Comparison of ENCODE assay signal across 8 cellular contexts in genomic region chr11:67277231-67277961, GRCh38. TPM values are rescaled to one million over a fixed set of nuclear protein-coding genes. Genes with fewer than 3 reads are reported as not detected.
A peak's percentile ranks its signal among the peaks of the same experiment; 100 is the strongest.
DNase-seq lines count a peak whose midpoint lies in the region; ATAC-seq lines count a peak whose summit lies in the region.

No MANE protein-coding gene starts in this region.

- peak overlapping the region; percentile 26 for H3K4me3 ChIP-seq in mononuclear cell (ENCODE audit: low read length)

- H3K27me3 ChIP-seq in mononuclear cell (ENCODE audit: insufficient read depth, low read length), result no peaks in the 10 kb centered on the region

- in situ Hi-C loops in ACHN (cut with HindIII; ENCODE audit: low pct_ligation_motif_present, low pct_unique_long_range_greater_than_20kb, low sequenced_read_pairs), result no loop called here

- ATAC-seq in GM18511 (IDR thresholded peaks at IDR 0.05; ENCODE audit: unreplicated experiment), result peak; percentile 91
- peak; percentile 86 for ATAC-seq in HG02798 (IDR thresholded peaks at IDR 0.05; ENCODE audit: poor library complexity, unreplicated experiment)

- DNase-seq in NCI-H2196 (lab: John Stamatoyannopoulos, UW; ENCODE audit: unreplicated experiment) (peak; percentile 81), ecto neural progenitor cell (ENCODE audit: low spot score) (peak; percentile 76), ACHN (no peak)
- DNase-seq in activated CD4-positive, alpha-beta T cell treated with anti-CD3 and anti-CD28 coated beads, Interleukin-2, amount 50 U/mL, for 24 hours (ENCODE audit: low read depth in 1 of 2, low spot score in 1 of 2), result peak; percentile 68 to 84
- DNase-seq in stimulated activated CD8-positive, alpha-beta memory T cell treated with anti-CD3 and anti-CD28 coated beads, Interleukin-7, amount 100 ng/mL, for 24 hours (ENCODE audit: low read depth), result peak; percentile 74

- peaks cover 100% of the 10 kb centered on the region for H3K4me1 ChIP-seq in mononuclear cell (ENCODE audit: insufficient read depth, low read length)

- no peaks in the 10 kb centered on the region for H3K9me3 ChIP-seq in mononuclear cell (ENCODE audit: low read depth, low read length)

RNA-seq across cellular contexts. Expression of gene GRK2, which starts 11.1 kb away (rescaled TPM):
- 185 TPM for total RNA-seq in mononuclear cell

RNA-seq across cellular contexts. Expression of gene ANKRD13D, which starts 11.7 kb away (rescaled TPM):
- 48.4 TPM for total RNA-seq in mononuclear cell

RNA-seq across cellular contexts. Expression of gene SSH3, which starts 25.9 kb away (rescaled TPM):
- total RNA-seq in mononuclear cell, result 4.6 TPM
